Comparison of ENCODE assay signal across 18 cellular contexts in genomic region chr1:35294809-35295208, GRCh38. TPM values are rescaled to one million over a fixed set of nuclear protein-coding genes. Genes with fewer than 3 reads are reported as not detected.
A peak's percentile ranks its signal among the peaks of the same experiment; 100 is the strongest.
DNase-seq lines count a peak whose midpoint lies in the region; ATAC-seq and TF ChIP-seq lines count a peak whose summit lies in the region.
"Had no signal": no experiment of that assay in that cellular context is flagged by ENCODE, and none has a peak within 500 bp of the region (broad histone marks: within the 10 kb centered on the region; RNA-seq: fewer than 3 reads in every experiment).

No MANE protein-coding gene starts in this region.

- no peak overlapping the region for H3K27ac ChIP-seq in CD8-positive, alpha-beta T cell (ENCODE audit: low read depth, low read length)
- no peak overlapping the region for H3K27ac ChIP-seq in HEK293 (ENCODE audit: extremely low read depth, low read depth, low read length)
- H3K27ac ChIP-seq: BLaER1 had no signal

- peaks cover 11% of the 10 kb centered on the region for H3K4me1 Mint-ChIP-seq in CD8-positive, alpha-beta T cell (ENCODE audit: low read depth)
- peaks cover 4% of the 10 kb centered on the region for H3K4me1 Mint-ChIP-seq in activated T-helper 17 cell treated with anti-CD3 and anti-CD28 coated beads, Interleukin-2, amount 50 U/mL, for 72 hours

- H3K9me3 ChIP-seq in CD8-positive, alpha-beta T cell (ENCODE audit: low read length) = no peaks in the 10 kb centered on the region
- no peaks in the 10 kb centered on the region for H3K9me3 ChIP-seq in HEK293 (ENCODE audit: control insufficient read depth, insufficient read depth, low read depth, low read length)
- H3K9me3 ChIP-seq: BE2C, BLaER1, Caco-2 had no signal

- TF ChIP-seq CTCF in CD8-positive, alpha-beta T cell (IDR thresholded peaks at IDR 0.05) = no peak
- TF ChIP-seq CTCF in HEK293 (tag by site-specific recombination; IDR thresholded peaks at IDR 0.05) (no peak), GM10266 (IDR thresholded peaks at IDR 0.05; ENCODE audit: control insufficient read depth, insufficient read depth, low read depth, missing control alignments) (no peak)

- no peaks in the 10 kb centered on the region for H3K9me3 Mint-ChIP-seq in CD8-positive, alpha-beta T cell
- H3K9me3 Mint-ChIP-seq in activated T-helper 17 cell treated with anti-CD3 and anti-CD28 coated beads, Interleukin-2, amount 50 U/mL, for 72 hours = no peaks in the 10 kb centered on the region
- H3K9me3 Mint-ChIP-seq: CD14-positive monocyte; CD4-positive, alpha-beta memory T cell; CD4-positive, CD25-positive, alpha-beta regulatory T cell had no signal

- no peak for DNase-seq in CD8-positive, alpha-beta T cell
- DNase-seq in GM10266 (ENCODE audit: extremely low spot score) (no peak), EL (no peak)
- no peak for DNase-seq in activated naive CD4-positive, alpha-beta T cell treated with anti-CD3 and anti-CD28 coated beads, Interleukin-2, amount 50 U/mL, for 16 hours
- DNase-seq: 8988T; ACHN; BE2C; C1 segment of cervical spinal cord; Caco-2; Calu3; CD4-positive, alpha-beta memory T cell; CD4-positive, CD25-positive, alpha-beta regulatory T cell; DMS79 treated with DMSO at 0.1 percent for 48 hours; GDM1 had no signal

- peaks cover 5% of the 10 kb centered on the region for H3K4me1 ChIP-seq in CD8-positive, alpha-beta T cell (ENCODE audit: insufficient read depth, low read length)
- H3K4me1 ChIP-seq in HEK293 (ENCODE audit: control insufficient read depth, insufficient read depth, low read length) = no peaks in the 10 kb centered on the region
- H3K4me1 ChIP-seq: BE2C, Caco-2 had no signal

- ATAC-seq in CD8-positive, alpha-beta T cell = no peak
- ATAC-seq in activated T-helper 17 cell treated with anti-CD3 and anti-CD28 coated beads, Interleukin-2, amount 50 U/mL, for 72 hours (replicated peaks) = no peak

- no peaks in the 10 kb centered on the region for H3K27me3 Mint-ChIP-seq in CD8-positive, alpha-beta T cell (ENCODE audit: low read depth)
- H3K27me3 Mint-ChIP-seq in activated T-helper 17 cell treated with anti-CD3 and anti-CD28 coated beads, Interleukin-2, amount 50 U/mL, for 72 hours = no peaks in the 10 kb centered on the region
- H3K27me3 Mint-ChIP-seq: CD4-positive, alpha-beta memory T cell; CD4-positive, CD25-positive, alpha-beta regulatory T cell had no signal

- H3K27ac Mint-ChIP-seq in CD8-positive, alpha-beta T cell = peak overlapping the region; percentile 53
- peak overlapping the region; percentile 2 for H3K27ac Mint-ChIP-seq in activated T-helper 17 cell treated with anti-CD3 and anti-CD28 coated beads, Interleukin-2, amount 50 U/mL, for 72 hours
- H3K27ac Mint-ChIP-seq: CD14-positive monocyte; CD4-positive, CD25-positive, alpha-beta regulatory T cell had no signal

- H3K27me3 ChIP-seq in CD8-positive, alpha-beta T cell (ENCODE audit: insufficient read depth, low read length) = no peaks in the 10 kb centered on the region
- H3K27me3 ChIP-seq: BE2C, BLaER1 had no signal

- intact Hi-C loops in CD8-positive, alpha-beta T cell (cut with DNase I, micrococcal nuclease) = loop anchor here (5.0 kb wide), 2 partner anchors 428 to 443 kb away; no protein-coding TSS in a partner anchor

- no peaks in the 10 kb centered on the region for H3K36me3 ChIP-seq in CD8-positive, alpha-beta T cell (ENCODE audit: insufficient read depth, low read length)
- H3K36me3 ChIP-seq in HEK293 (ENCODE audit: control insufficient read depth in 2 of 2, insufficient read depth in 1 of 2, low read length in 2 of 2) = peaks cover 21 to 76% of the 10 kb centered on the region in 2 experiments; a peak in 2 of 3 replicates
- H3K36me3 ChIP-seq: BE2C had no signal

- POLR2A ChIA-PET in CD8-positive, alpha-beta T cell (lab: Charles Lee) = no interaction called here
- POLR2A ChIA-PET in HEK293 (lab: Yijun Ruan, JAX) = no interaction called here

- H3K4me3 Mint-ChIP-seq in CD8-positive, alpha-beta T cell = no peak overlapping the region
- H3K4me3 Mint-ChIP-seq in activated T-helper 17 cell treated with anti-CD3 and anti-CD28 coated beads, Interleukin-2, amount 50 U/mL, for 72 hours = no peak overlapping the region
- H3K4me3 Mint-ChIP-seq: CD14-positive monocyte; CD4-positive, alpha-beta memory T cell; CD4-positive, CD25-positive, alpha-beta regulatory T cell had no signal

- no peak overlapping the region for H3K4me3 ChIP-seq in CD8-positive, alpha-beta T cell (ENCODE audit: low read depth, low read length)
- H3K4me3 ChIP-seq in HEK293 (ENCODE audit: low read depth, low read length) = no peak overlapping the region
- H3K4me3 ChIP-seq: BLaER1 had no signal

- H3K36me3 Mint-ChIP-seq in CD8-positive, alpha-beta T cell = peaks cover 30% of the 10 kb centered on the region
- peaks cover 45% of the 10 kb centered on the region for H3K36me3 Mint-ChIP-seq in activated T-helper 17 cell treated with anti-CD3 and anti-CD28 coated beads, Interleukin-2, amount 50 U/mL, for 72 hours (ENCODE audit: low read depth)

- CTCF ChIA-PET in CD8-positive, alpha-beta T cell (lab: Charles Lee) = no interaction called here
- CTCF ChIA-PET in HEK293 (lab: Yijun Ruan, JAX) = no interaction called here

TF ChIP-seq in HEK293, 187 proteins besides CTCF, POLR2A, EP300 and RAD21:
- TF ChIP-seq ZNF623 (tag by site-specific recombination; IDR thresholded peaks at IDR 0.05) = no peak
- TF ChIP-seq SCRT1 (tag by site-specific recombination; IDR thresholded peaks at IDR 0.05; ENCODE audit: borderline replicate concordance) = peak; percentile 53; the same call in 1 of the 2 replicates
- no peak for TF ChIP-seq ZNF670 (tag by site-specific recombination; IDR thresholded peaks at IDR 0.05; ENCODE audit: low read depth)
- peak; percentile 69 for TF ChIP-seq SCRT2 (tag by site-specific recombination; IDR thresholded peaks at IDR 0.05)
- no peak for TF ChIP-seq ZNF664 (tag by site-specific recombination; IDR thresholded peaks at IDR 0.05)
- no peak for TF ChIP-seq WT1 (tag by site-specific recombination; IDR thresholded peaks at IDR 0.05)
TF ChIP-seq in HEK293: peak in this region for 2.

RNA-seq across cellular contexts. Expression of gene ZMYM4, which starts 26.3 kb away (rescaled TPM):
- 10 to 100 TPM; 32.1 to 36.5 TPM for total RNA-seq in CD8-positive, alpha-beta T cell
- 10 to 100 TPM; 21.4 to 29.3 TPM for total RNA-seq in activated T-helper 17 cell treated with anti-CD3 and anti-CD28 coated beads, Interleukin-2, amount 50 U/mL, for 72 hours
